Comparison of ENCODE assay signal across 1 cellular context in the genomic region with DNA sequence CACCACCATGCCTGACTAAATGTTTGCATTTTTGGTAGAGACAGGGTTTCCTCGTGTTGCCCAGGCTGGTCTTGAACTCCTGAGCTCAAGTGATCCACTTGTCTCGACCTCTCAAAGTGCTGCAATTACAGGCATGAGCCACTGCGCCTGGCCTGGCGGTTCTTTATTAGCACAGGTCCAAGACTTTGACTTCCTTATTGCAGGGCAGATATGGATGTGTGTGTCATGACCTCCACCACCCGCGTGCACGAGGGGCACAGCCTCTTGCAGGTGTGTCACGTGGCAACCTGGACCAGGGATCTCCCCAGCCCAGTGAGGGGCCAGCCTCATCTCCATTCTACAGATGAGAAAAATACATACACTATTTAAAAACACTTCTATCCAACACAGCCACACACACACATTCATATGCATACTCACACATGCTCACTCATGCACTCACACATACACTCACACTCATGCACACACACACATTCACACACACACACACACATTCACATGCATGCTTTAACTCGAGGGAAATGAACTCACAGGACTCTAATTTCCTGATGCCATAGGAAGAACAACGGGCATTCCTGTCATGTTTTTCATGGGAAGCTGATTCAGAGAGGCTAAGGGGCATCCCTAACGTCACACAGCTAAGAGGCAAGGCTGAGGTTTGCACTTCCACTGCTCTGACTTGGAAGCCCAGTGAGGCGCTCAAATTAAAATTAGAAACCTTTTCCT.
TF ChIP-seq lines count a peak whose summit lies in the region.

No MANE protein-coding gene starts in this region.

TF ChIP-seq in GM12878, 131 proteins besides CTCF, POLR2A, EP300 and RAD21:
- TF ChIP-seq, protein P1, sequence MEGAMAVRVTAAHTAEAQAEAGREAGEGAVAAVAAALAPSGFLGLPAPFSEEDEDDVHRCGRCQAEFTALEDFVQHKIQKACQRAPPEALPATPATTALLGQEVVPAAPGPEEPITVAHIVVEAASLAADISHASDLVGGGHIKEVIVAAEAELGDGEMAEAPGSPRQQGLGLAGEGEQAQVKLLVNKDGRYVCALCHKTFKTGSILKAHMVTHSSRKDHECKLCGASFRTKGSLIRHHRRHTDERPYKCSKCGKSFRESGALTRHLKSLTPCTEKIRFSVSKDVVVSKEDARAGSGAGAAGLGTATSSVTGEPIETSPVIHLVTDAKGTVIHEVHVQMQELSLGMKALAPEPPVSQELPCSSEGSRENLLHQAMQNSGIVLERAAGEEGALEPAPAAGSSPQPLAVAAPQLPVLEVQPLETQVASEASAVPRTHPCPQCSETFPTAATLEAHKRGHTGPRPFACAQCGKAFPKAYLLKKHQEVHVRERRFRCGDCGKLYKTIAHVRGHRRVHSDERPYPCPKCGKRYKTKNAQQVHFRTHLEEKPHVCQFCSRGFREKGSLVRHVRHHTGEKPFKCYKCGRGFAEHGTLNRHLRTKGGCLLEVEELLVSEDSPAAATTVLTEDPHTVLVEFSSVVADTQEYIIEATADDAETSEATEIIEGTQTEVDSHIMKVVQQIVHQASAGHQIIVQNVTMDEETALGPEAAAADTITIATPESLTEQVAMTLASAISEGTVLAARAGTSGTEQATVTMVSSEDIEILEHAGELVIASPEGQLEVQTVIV (IDR thresholded peaks at IDR 0.05; ENCODE audit: borderline replicate concordance, partially characterized antibody): no peak
- TF ChIP-seq CEBPB (IDR thresholded peaks at IDR 0.05; ENCODE audit: borderline replicate concordance in 1 of 2, low read depth in 2 of 2, low read length in 2 of 2): no peak
- TF ChIP-seq, protein P2, sequence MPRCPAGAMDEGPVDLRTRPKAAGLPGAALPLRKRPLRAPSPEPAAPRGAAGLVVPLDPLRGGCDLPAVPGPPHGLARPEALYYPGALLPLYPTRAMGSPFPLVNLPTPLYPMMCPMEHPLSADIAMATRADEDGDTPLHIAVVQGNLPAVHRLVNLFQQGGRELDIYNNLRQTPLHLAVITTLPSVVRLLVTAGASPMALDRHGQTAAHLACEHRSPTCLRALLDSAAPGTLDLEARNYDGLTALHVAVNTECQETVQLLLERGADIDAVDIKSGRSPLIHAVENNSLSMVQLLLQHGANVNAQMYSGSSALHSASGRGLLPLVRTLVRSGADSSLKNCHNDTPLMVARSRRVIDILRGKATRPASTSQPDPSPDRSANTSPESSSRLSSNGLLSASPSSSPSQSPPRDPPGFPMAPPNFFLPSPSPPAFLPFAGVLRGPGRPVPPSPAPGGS (IDR thresholded peaks at IDR 0.05; ENCODE audit: borderline replicate concordance, insufficient read depth, low read depth, low read length, poor library complexity, severe bottlenecking): peak; percentile 67
